In genomic region chr15:83118291-83118827, GRCh38 we compare ENCODE assay signal across 20 cellular contexts. TPM values are rescaled to one million over a fixed set of nuclear protein-coding genes. Genes with fewer than 3 reads are reported as not detected.
"Had no signal": no experiment of that assay in that cellular context is flagged by ENCODE, and none has a peak within 500 bp of the region (broad histone marks: within the 10 kb centered on the region; RNA-seq: fewer than 3 reads in every experiment).

No MANE protein-coding gene starts in this region.

- H3K4me1 ChIP-seq: testis, uterus had no signal

- H3K4me2 ChIP-seq: smooth muscle cell had no signal

- H3K27ac ChIP-seq: coronary artery, lower lobe of right lung, testis, uterus had no signal

- ATAC-seq: activated CD4-positive, CD25-positive, alpha-beta regulatory T cell treated with anti-CD3 and anti-CD28 coated beads, Interleukin-2, amount 50 U/mL, for 24 hours; activated T-cell treated with anti-CD3 and anti-CD28 coated beads, Interleukin-2, amount 50 U/mL, for 72 hours; left lobe of liver; lower lobe of right lung; sciatic nerve; stimulated activated memory B cell treated with anti-CD40 and anti-IgM and Interleukin-4, amounts not matched to agents 10 μg/mL and 1 μg/mL and 100 μg/mL, for 72 hours had no signal

- H3K4me3 ChIP-seq: coronary artery, lower lobe of right lung, smooth muscle cell, testis, uterus had no signal

- H3K36me3 ChIP-seq: uterus had no signal

- H3K9me3 ChIP-seq: lower lobe of right lung, testis, uterus had no signal

- DNase-seq: activated CD4-positive, alpha-beta memory T cell treated with anti-CD3 and anti-CD28 coated beads, Interleukin-2, amount 10 ng/mL, durations not matched to agents 7 days and 5 days; activated CD4-positive, alpha-beta T cell treated with anti-CD3 and anti-CD28 coated beads, Interleukin-2, amount 10 ng/mL, durations not matched to agents 24 days and 14 days; activated effector memory CD4-positive, alpha-beta T cell treated with Interleukin-2 at 50 U/mL for 16 hours; activated naive CD4-positive, alpha-beta T cell treated with anti-CD3 and anti-CD28 coated beads for 36 hours; activated T-cell treated with anti-CD3 and anti-CD28 coated beads, Interleukin-2, amount 50 U/mL, for 72 hours; amygdala; cerebellar nuclear complex; lower lobe of right lung; naive B cell; nucleus accumbens; stimulated activated CD4-positive, alpha-beta T cell treated with anti-CD3 and anti-CD28 coated beads, Interleukin-15, amount 100 ng/mL, for 24 hours; testis; trophoblast cell; uterus had no signal

- H3K27me3 ChIP-seq: testis, uterus had no signal

RNA-seq across cellular contexts. Expression of gene TM6SF1, which starts 10.9 kb away (rescaled TPM):
- polyA plus RNA-seq: smooth muscle cell had no signal
